19 cellular contexts compared by ENCODE assay signal in the genomic region with DNA sequence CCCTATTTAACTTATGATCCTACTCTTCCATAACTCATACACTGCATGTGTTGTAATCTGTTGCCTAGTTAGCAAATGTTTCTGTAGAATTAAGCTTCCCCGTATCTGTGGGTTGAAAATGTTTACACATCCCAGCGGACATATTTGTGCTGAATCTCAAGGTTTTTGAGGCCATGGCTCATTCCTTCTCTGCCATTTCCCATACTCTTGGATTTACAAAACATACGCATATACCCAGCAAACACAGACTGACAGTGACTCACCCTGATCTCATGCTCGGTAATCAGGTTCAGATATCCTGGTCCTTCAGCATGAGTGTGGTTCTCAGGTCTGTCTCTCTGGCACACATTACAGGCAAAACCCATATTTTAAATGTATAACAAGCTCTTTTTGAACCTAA. TPM values are rescaled to one million over a fixed set of nuclear protein-coding genes. Genes with fewer than 3 reads are reported as not detected.
DNase-seq lines count a peak whose midpoint lies in the region; FAIRE-seq and TF ChIP-seq lines count a peak whose summit lies in the region.
"Had no signal": no experiment of that assay in that cellular context is flagged by ENCODE, and none has a peak within 500 bp of the region (broad histone marks: within the 10 kb centered on the region; RNA-seq: fewer than 3 reads in every experiment).

No MANE protein-coding gene starts in this region.

- no peak overlapping the region for H3K27ac Mint-ChIP-seq in activated CD4-positive, alpha-beta T cell treated with anti-CD3 and anti-CD28 coated beads, Interleukin-2, amount 10 ng/mL, durations not matched to agents 24 days and 14 days
- H3K27ac Mint-ChIP-seq in astrocyte (ENCODE audit: unreplicated experiment): peak overlapping the region; percentile 53
- H3K27ac Mint-ChIP-seq: activated CD4-positive, alpha-beta T cell treated with anti-CD3 and anti-CD28 coated beads for 36 hours; progenitor cell of endocrine pancreas had no signal

- H3K36me3 Mint-ChIP-seq in activated CD4-positive, alpha-beta T cell treated with anti-CD3 and anti-CD28 coated beads, Interleukin-2, amount 10 ng/mL, durations not matched to agents 24 days and 14 days (ENCODE audit: low read depth): peaks cover 29% of the 10 kb centered on the region
- H3K36me3 Mint-ChIP-seq in astrocyte (ENCODE audit: low read depth, unreplicated experiment): peaks cover 30% of the 10 kb centered on the region

- peak; percentile 15 for DNase-seq in activated CD4-positive, alpha-beta T cell treated with anti-CD3 and anti-CD28 coated beads, Interleukin-2, amount 10 ng/mL, durations not matched to agents 24 days and 14 days
- no peak for DNase-seq in activated CD4-positive, alpha-beta T cell treated with anti-CD3 and anti-CD28 coated beads, Interleukin-2, amount 50 U/mL, for 4 hours
- DNase-seq in astrocyte (ENCODE audit: low read depth): peak; percentile 99
- DNase-seq in fibroblast of villous mesenchyme (ENCODE audit: low read depth): peak; percentile 100
- DNase-seq in SHP77 (lab: John Stamatoyannopoulos, UW): no peak
- DNase-seq in NCI-H446 (lab: John Stamatoyannopoulos, UW): no peak
- no peak for DNase-seq in NCI-H774 (lab: John Stamatoyannopoulos, UW)
- no peak for DNase-seq in SK-N-DZ (ENCODE audit: low spot score)
- DNase-seq: 8988T; activated CD4-positive, alpha-beta T cell treated with anti-CD3 and anti-CD28 coated beads for 36 hours; activated effector memory CD4-positive, alpha-beta T cell treated with anti-CD3 and anti-CD28 coated beads, Interleukin-2, amount 50 U/mL, for 16 hours; DMS153; hippocampal formation; mesendoderm; NCI-H1048; NCI-H524 treated with DMSO at 0.1 percent for 48 hours; SIG-M5 had no signal

- no peaks in the 10 kb centered on the region for H3K9me3 ChIP-seq in astrocyte (ENCODE audit: insufficient read depth, low read depth, low read length)

- peaks cover 10% of the 10 kb centered on the region for H3K9me3 Mint-ChIP-seq in activated CD4-positive, alpha-beta T cell treated with anti-CD3 and anti-CD28 coated beads, Interleukin-2, amount 10 ng/mL, durations not matched to agents 24 days and 14 days
- H3K9me3 Mint-ChIP-seq in astrocyte (ENCODE audit: unreplicated experiment): peaks cover 5% of the 10 kb centered on the region

- no peaks in the 10 kb centered on the region for H4K20me1 ChIP-seq in astrocyte (ENCODE audit: insufficient read depth, low read length)

- H3K4me2 ChIP-seq in astrocyte (ENCODE audit: low read length): peak overlapping the region; percentile 52

- H3K4me1 Mint-ChIP-seq in activated CD4-positive, alpha-beta T cell treated with anti-CD3 and anti-CD28 coated beads, Interleukin-2, amount 10 ng/mL, durations not matched to agents 24 days and 14 days: peaks cover 1% of the 10 kb centered on the region
- H3K4me1 Mint-ChIP-seq in astrocyte (ENCODE audit: low read depth, unreplicated experiment): peaks cover 9% of the 10 kb centered on the region
- H3K4me1 Mint-ChIP-seq: activated CD4-positive, alpha-beta T cell treated with anti-CD3 and anti-CD28 coated beads for 36 hours had no signal

- H3K4me1 ChIP-seq in astrocyte (ENCODE audit: insufficient read depth, low read length): peaks cover 19% of the 10 kb centered on the region

- peak overlapping the region; percentile 87 for H3K27ac ChIP-seq in astrocyte (ENCODE audit: low read depth, low read length)

- FAIRE-seq in astrocyte (lab: Jason Lieb, UNC): peak; percentile 85
- FAIRE-seq: colon had no signal

- H2AFZ ChIP-seq in astrocyte (ENCODE audit: low read depth, low read length): no peak overlapping the region

- no peaks in the 10 kb centered on the region for H3K27me3 Mint-ChIP-seq in activated CD4-positive, alpha-beta T cell treated with anti-CD3 and anti-CD28 coated beads, Interleukin-2, amount 10 ng/mL, durations not matched to agents 24 days and 14 days
- H3K27me3 Mint-ChIP-seq in astrocyte (ENCODE audit: low read depth, unreplicated experiment): no peaks in the 10 kb centered on the region
- H3K27me3 Mint-ChIP-seq: activated CD4-positive, alpha-beta T cell treated with anti-CD3 and anti-CD28 coated beads for 36 hours; progenitor cell of endocrine pancreas had no signal

- intact Hi-C loops in activated CD4-positive, alpha-beta T cell treated with anti-CD3 and anti-CD28 coated beads, Interleukin-2, amount 10 ng/mL, durations not matched to agents 24 days and 14 days (cut with micrococcal nuclease): no loop called here

- peak overlapping the region; percentile 9 for H3K4me3 ChIP-seq in astrocyte (ENCODE audit: insufficient read depth, low read depth, low read length)
- H3K4me3 ChIP-seq in fibroblast of villous mesenchyme (ENCODE audit: low read depth, low read length): no peak overlapping the region

- no peak for TF ChIP-seq CTCF in astrocyte (IDR thresholded peaks at IDR 0.05; ENCODE audit: insufficient read depth, low read depth, low read length)
- no peak for TF ChIP-seq CTCF in fibroblast of villous mesenchyme (IDR thresholded peaks at IDR 0.05; ENCODE audit: insufficient read depth, low read depth, low read length)

- no peaks in the 10 kb centered on the region for H3K36me3 ChIP-seq in astrocyte (ENCODE audit: insufficient read depth, low read length)

- peak overlapping the region; percentile 67 for H3K9ac ChIP-seq in astrocyte (ENCODE audit: low read length)

- no peaks in the 10 kb centered on the region for H3K27me3 ChIP-seq in astrocyte (ENCODE audit: insufficient read depth, low read length)

- no peak overlapping the region for H3K4me3 Mint-ChIP-seq in activated CD4-positive, alpha-beta T cell treated with anti-CD3 and anti-CD28 coated beads, Interleukin-2, amount 10 ng/mL, durations not matched to agents 24 days and 14 days
- no peak overlapping the region for H3K4me3 Mint-ChIP-seq in astrocyte (ENCODE audit: unreplicated experiment)
- H3K4me3 Mint-ChIP-seq: activated CD4-positive, alpha-beta T cell treated with anti-CD3 and anti-CD28 coated beads for 36 hours had no signal

- H3K79me2 ChIP-seq in astrocyte (ENCODE audit: insufficient read depth, low read length): peaks cover 35% of the 10 kb centered on the region

RNA-seq across cellular contexts. Expression of a gene that starts 58.7 kb away (rescaled TPM):
- total RNA-seq in activated CD4-positive, alpha-beta T cell treated with anti-CD3 and anti-CD28 coated beads, Interleukin-2, amount 10 ng/mL, durations not matched to agents 24 days and 14 days: 6.8 and 7.1 TPM in 2 replicates
- total RNA-seq in astrocyte (27.2 and 27.9 TPM in 2 replicates), fibroblast of villous mesenchyme (11.2 and 12.9 TPM in 2 replicates)
- 6.7 and 10.5 TPM in 2 replicates for polyA plus RNA-seq in SK-N-DZ (2014; cell fraction: cytosol; rRNA removed)
- polyA plus RNA-seq in SK-N-DZ (2014; cell fraction: nucleus; rRNA removed): 20.7 and 27.4 TPM in 2 replicates

Comparison
In these comparisons a context has a peak if more than half of its experiments do, and no peak if none do; other contexts are left out.
1. DNase-seq: peak in activated CD4-positive, alpha-beta T cell treated with anti-CD3 and anti-CD28 coated beads, Interleukin-2, amount 10 ng/mL, durations not matched to agents 24 days and 14 days (single experiment), astrocyte (single experiment) and fibroblast of villous mesenchyme (single experiment); none in activated CD4-positive, alpha-beta T cell treated with anti-CD3 and anti-CD28 coated beads, Interleukin-2, amount 50 U/mL, for 4 hours (0 of 2), SHP77 (0 of 2), NCI-H446 (0 of 2), NCI-H774 (single experiment) and SK-N-DZ (single experiment).